In genomic region chr21:45361033-45361997, GRCh38 we compare ENCODE assay signal across 25 cellular contexts. TPM values are rescaled to one million over a fixed set of nuclear protein-coding genes. Genes with fewer than 3 reads are reported as not detected.
DNase-seq lines count a peak whose midpoint lies in the region; ATAC-seq and TF ChIP-seq lines count a peak whose summit lies in the region.
"Had no signal": no experiment of that assay in that cellular context is flagged by ENCODE, and none has a peak within 500 bp of the region (broad histone marks: within the 10 kb centered on the region; RNA-seq: fewer than 3 reads in every experiment).

No MANE protein-coding gene starts in this region.

- H3K9me3 ChIP-seq in NT2/D1 (ENCODE audit: insufficient read depth, low read length) (no peaks in the 10 kb centered on the region), A673 (ENCODE audit: low read depth, low read length, poor library complexity, severe bottlenecking) (no peaks in the 10 kb centered on the region)
- H3K9me3 ChIP-seq: adrenal gland, BE2C, psoas muscle had no signal

- POLR2A ChIA-PET in A673 (lab: Charles Lee; ENCODE audit: low non-redundant PET): no interaction called here

- intact Hi-C loops in A673 (cut with micrococcal nuclease; ENCODE audit: unreplicated experiment): no loop called here

- H3K27me3 ChIP-seq in GM23338 (ENCODE audit: insufficient read depth) (no peaks in the 10 kb centered on the region; the same call in 1 of the 2 replicates), NT2/D1 (ENCODE audit: insufficient read depth, insufficient read length) (no peaks in the 10 kb centered on the region), A673 (replicated peaks; ENCODE audit: insufficient read depth, low read depth, low read length, poor library complexity) (no peaks in the 10 kb centered on the region)
- H3K27me3 ChIP-seq: adrenal gland, BE2C, hepatocyte had no signal

- DNase-seq in GM23338 (ENCODE audit: low spot score): peak; percentile 60
- DNase-seq in NT2/D1 (ENCODE audit: low read depth, low spot score): no peak
- DNase-seq in iPS-NIHi7 (ENCODE audit: extremely low spot score): peak; percentile 47
- DNase-seq in retina: peak; percentile 51
- DNase-seq in T-helper 9 cell: no peak
- DNase-seq in SKM-1 treated with dmso at 0.1 percent for 144 hours (lab: John Stamatoyannopoulos, UW; ENCODE audit: unreplicated experiment): no peak
- no peak for DNase-seq in A673 (ENCODE audit: low spot score)
- DNase-seq in glomerular visceral epithelial cell (ENCODE audit: extremely low spot score): no peak
- DNase-seq: activated CD4-positive, alpha-beta memory T cell treated with anti-CD3 and anti-CD28 coated beads for 36 hours; activated gamma-delta T cell treated with Interleukin-2 at 50 U/mL for 16 hours; adrenal gland; BE2C; COR-L47; KBM-7; natural killer cell; NCI-H1694; NCI-H2227 treated with DMSO at 0.1 percent for 48 hours; stimulated activated CD4-positive, alpha-beta T cell treated with anti-CD3 and anti-CD28 coated beads, Interleukin-4, amount 100 ng/mL, for 4 hours; stimulated activated naive CD8-positive, alpha-beta T cell treated with anti-CD3 and anti-CD28 coated beads, Interleukin-15, amount 100 ng/mL, for 72 hours; T-helper 17 cell; WERI-Rb-1 had no signal

- no peak overlapping the region; the same call in 2 of the 3 replicates for H3K4me3 Mint-ChIP-seq in GM23338
- H3K4me3 Mint-ChIP-seq: activated CD4-positive, alpha-beta memory T cell treated with anti-CD3 and anti-CD28 coated beads for 36 hours; memory B cell; natural killer cell; stimulated activated naive CD8-positive, alpha-beta T cell treated with anti-CD3 and anti-CD28 coated beads, Interleukin-15, amount 100 ng/mL, for 72 hours; T-helper 17 cell had no signal

- H3K36me3 ChIP-seq in GM23338 (ENCODE audit: insufficient read depth) (no peaks in the 10 kb centered on the region), NT2/D1 (ENCODE audit: insufficient read depth, insufficient read length, low read length) (no peaks in the 10 kb centered on the region), A673 (ENCODE audit: insufficient read depth, low read length, poor library complexity, severe bottlenecking) (no peaks in the 10 kb centered on the region)
- H3K36me3 ChIP-seq: adrenal gland, BE2C, WERI-Rb-1 had no signal

- H3K4me2 ChIP-seq in GM23338: peak overlapping the region; percentile 38; the same call in 1 of the 2 replicates
- H3K4me2 ChIP-seq: hepatocyte had no signal

- peak overlapping the region; percentile 46 for H3K9ac ChIP-seq in NT2/D1 (ENCODE audit: insufficient read length, low read depth)

- H3K79me2 ChIP-seq in GM23338 (replicated peaks; ENCODE audit: insufficient read depth): no peaks in the 10 kb centered on the region
- H3K79me2 ChIP-seq: hepatocyte had no signal

- H3K27ac ChIP-seq in GM23338 (ENCODE audit: low read depth) (no peak overlapping the region), A673 (ENCODE audit: low read depth, low read length, poor library complexity, severe bottlenecking) (no peak overlapping the region)
- H3K27ac ChIP-seq: adrenal gland, hepatocyte, HL-60, psoas muscle, WERI-Rb-1 had no signal

- ATAC-seq in GM23338: peak; percentile 6
- ATAC-seq: natural killer cell; psoas muscle; stimulated activated naive CD8-positive, alpha-beta T cell treated with anti-CD3 and anti-CD28 coated beads, Interleukin-15, amount 100 ng/mL, for 72 hours; T-helper 17 cell had no signal

- no peak overlapping the region for H3K27ac Mint-ChIP-seq in GM23338
- H3K27ac Mint-ChIP-seq: activated CD4-positive, alpha-beta memory T cell treated with anti-CD3 and anti-CD28 coated beads for 36 hours; memory B cell; natural killer cell; T-helper 17 cell had no signal

- BruUV-seq in A673 (replicated peaks; lab: Mats Ljungman, UMichigan): no TSS peak

- no peaks in the 10 kb centered on the region for H4K20me1 ChIP-seq in GM23338 (replicated peaks; ENCODE audit: insufficient read depth)

- H3K4me1 Mint-ChIP-seq in GM23338: peaks cover 57% of the 10 kb centered on the region

- H3K4me1 ChIP-seq in GM23338 (ENCODE audit: insufficient read depth): peaks cover 12% of the 10 kb centered on the region
- peaks cover 59% of the 10 kb centered on the region for H3K4me1 ChIP-seq in NT2/D1 (ENCODE audit: insufficient read depth, insufficient read length)
- no peaks in the 10 kb centered on the region for H3K4me1 ChIP-seq in A673 (ENCODE audit: insufficient read depth, low read length, poor library complexity, severe bottlenecking)
- H3K4me1 ChIP-seq: psoas muscle had no signal

- H2AFZ ChIP-seq in GM23338: peak overlapping the region; percentile 72; the same call in 1 of the 2 replicates
- H2AFZ ChIP-seq: hepatocyte had no signal

- H3F3A ChIP-seq in GM23338 (replicated peaks; ENCODE audit: low read depth): 0 out of 2 replicates have a peak, but pooled peaks cover 2% of the 10 kb centered on the region

- H3K9me3 Mint-ChIP-seq in GM23338: no peaks in the 10 kb centered on the region
- H3K9me3 Mint-ChIP-seq: activated CD4-positive, alpha-beta memory T cell treated with anti-CD3 and anti-CD28 coated beads for 36 hours; memory B cell; natural killer cell; stimulated activated naive CD8-positive, alpha-beta T cell treated with anti-CD3 and anti-CD28 coated beads, Interleukin-15, amount 100 ng/mL, for 72 hours had no signal

- no peak overlapping the region for H3K4me3 ChIP-seq in GM23338
- no peak overlapping the region for H3K4me3 ChIP-seq in NT2/D1 (ENCODE audit: insufficient read length, low read depth)
- no peak overlapping the region for H3K4me3 ChIP-seq in A673 (ENCODE audit: low read depth, low read length, poor library complexity, severe bottlenecking)
- H3K4me3 ChIP-seq: adrenal gland, hepatocyte, psoas muscle had no signal

- H3K27me3 Mint-ChIP-seq in GM23338 (ENCODE audit: insufficient read depth, low read depth, poor library complexity): peaks cover 29% of the 10 kb centered on the region

- TF ChIP-seq CTCF in GM23338 (conservative IDR thresholded peaks at IDR 0.05; ENCODE audit: low read depth in 2 of 2) (no peak), A673 (conservative IDR thresholded peaks at IDR 0.05; ENCODE audit: low read depth, low read length) (no peak)

- CTCF ChIA-PET in A673 (lab: Charles Lee): interaction anchor here (0.5 kb wide), 1 partner anchor 606 kb away, joined by 8 read pairs; no protein-coding TSS in a partner anchor

- no peaks in the 10 kb centered on the region; the same call in 2 of the 3 replicates for H3K36me3 Mint-ChIP-seq in GM23338 (ENCODE audit: low read depth)
- H3K36me3 Mint-ChIP-seq: activated CD4-positive, alpha-beta memory T cell treated with anti-CD3 and anti-CD28 coated beads for 36 hours; memory B cell; natural killer cell had no signal

- H3K9me2 ChIP-seq in GM23338 (ENCODE audit: insufficient read depth): no peaks in the 10 kb centered on the region

TF ChIP-seq in GM23338, 12 proteins besides CTCF, POLR2A, EP300 and RAD21 (continues in another document):
- TF ChIP-seq STAT1 (IDR thresholded peaks at IDR 0.05; ENCODE audit: unreplicated experiment) (no peak), POLR2AphosphoS5 (IDR thresholded peaks at IDR 0.05; ENCODE audit: low read depth) (no peak), EZH2phosphoT487 (IDR thresholded peaks at IDR 0.05; ENCODE audit: unreplicated experiment) (no peak), ZNF331 (CRISPR knock-in tag; IDR thresholded peaks at IDR 0.05; ENCODE audit: low read depth) (no peak), NANOG (IDR thresholded peaks at IDR 0.05; ENCODE audit: borderline replicate concordance) (no peak), EZH2 (IDR thresholded peaks at IDR 0.05; ENCODE audit: low read depth, unreplicated experiment) (no peak)

RNA-seq across cellular contexts. Expression of gene COL18A1, which starts 43.6 kb away (rescaled TPM):
- total RNA-seq in GM23338 (2014; rRNA removed; shearing (Covaris generic)): 287 and 430 TPM in 2 replicates
- 38.4 and 45.1 TPM in 2 replicates for polyA plus RNA-seq in GM23338 (2016; fragmentation: Nextera tagmentation; extraction: Ambion mirVana)
- total RNA-seq in A673 (2021): 3.3 and 5.0 TPM in 2 replicates

Comparison
In these comparisons a context has a peak if more than half of its experiments do, and no peak if none do; other contexts are left out.
1. DNase-seq: peak in GM23338 (single experiment), iPS-NIHi7 (single experiment) and retina (single experiment); none in NT2/D1 (single experiment), T-helper 9 cell (single experiment), SKM-1 treated with dmso at 0.1 percent for 144 hours (single experiment), A673 (single experiment) and glomerular visceral epithelial cell (single experiment).
2. RNA of gene COL18A1, which starts 43.6 kb away (total RNA-seq): 287 to 430 TPM in GM23338; 3.3 to 5.0 TPM in A673; every median in the first group is over 10 times any median in the second.